ENCODE assay signal across 2 cellular contexts in the genomic region with DNA sequence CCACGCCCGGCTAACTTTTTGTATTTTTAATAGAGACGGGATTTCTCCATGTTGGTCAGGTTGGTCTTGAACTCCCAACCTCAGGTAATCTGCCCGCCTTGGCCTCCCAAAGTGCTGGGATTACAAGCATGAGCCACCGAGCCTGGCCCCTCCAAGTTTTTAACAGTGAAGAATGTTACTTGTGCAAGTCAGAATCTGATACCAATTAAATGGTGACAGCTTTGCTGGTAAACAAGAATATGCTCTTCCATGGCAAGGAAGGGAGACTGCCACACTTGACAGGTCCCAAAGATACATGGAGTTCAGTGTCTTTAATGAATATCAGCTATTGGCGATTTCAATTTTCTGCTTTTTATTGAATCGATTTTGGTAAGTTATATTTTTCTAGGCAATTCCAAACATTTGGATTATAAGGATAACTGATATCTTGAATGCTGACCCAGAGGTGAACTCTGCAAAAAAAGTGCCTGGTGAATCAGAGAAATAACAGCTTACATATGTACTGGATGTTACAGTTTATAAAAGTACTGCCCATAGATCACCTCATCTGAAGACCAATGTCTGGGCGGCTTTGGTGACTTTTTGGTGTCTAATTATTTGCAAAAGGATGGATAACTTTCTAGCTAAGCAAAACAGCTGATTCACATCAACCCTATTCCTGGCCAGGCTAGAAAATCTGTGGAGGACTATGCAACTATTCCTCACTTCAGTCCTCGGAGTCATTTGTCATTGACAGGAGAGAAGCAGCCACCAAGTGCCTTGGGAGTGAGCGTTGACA.
TF ChIP-seq lines count a peak whose summit lies in the region.

No MANE protein-coding gene starts in this region.

TF ChIP-seq in HCT116, 20 proteins besides CTCF, POLR2A, EP300 and RAD21 (continued from another document):
- TF ChIP-seq, protein P1, sequence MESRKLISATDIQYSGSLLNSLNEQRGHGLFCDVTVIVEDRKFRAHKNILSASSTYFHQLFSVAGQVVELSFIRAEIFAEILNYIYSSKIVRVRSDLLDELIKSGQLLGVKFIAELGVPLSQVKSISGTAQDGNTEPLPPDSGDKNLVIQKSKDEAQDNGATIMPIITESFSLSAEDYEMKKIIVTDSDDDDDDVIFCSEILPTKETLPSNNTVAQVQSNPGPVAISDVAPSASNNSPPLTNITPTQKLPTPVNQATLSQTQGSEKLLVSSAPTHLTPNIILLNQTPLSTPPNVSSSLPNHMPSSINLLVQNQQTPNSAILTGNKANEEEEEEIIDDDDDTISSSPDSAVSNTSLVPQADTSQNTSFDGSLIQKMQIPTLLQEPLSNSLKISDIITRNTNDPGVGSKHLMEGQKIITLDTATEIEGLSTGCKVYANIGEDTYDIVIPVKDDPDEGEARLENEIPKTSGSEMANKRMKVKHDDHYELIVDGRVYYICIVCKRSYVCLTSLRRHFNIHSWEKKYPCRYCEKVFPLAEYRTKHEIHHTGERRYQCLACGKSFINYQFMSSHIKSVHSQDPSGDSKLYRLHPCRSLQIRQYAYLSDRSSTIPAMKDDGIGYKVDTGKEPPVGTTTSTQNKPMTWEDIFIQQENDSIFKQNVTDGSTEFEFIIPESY (IDR thresholded peaks at IDR 0.05; ENCODE audit: extremely low read depth, insufficient replicate concordance, low read length) = no peak
- TF ChIP-seq ZNF274 (IDR thresholded peaks at IDR 0.05; ENCODE audit: low read depth, low read length) = no peak
- TF ChIP-seq SP1 (IDR thresholded peaks at IDR 0.05; ENCODE audit: low read depth) = no peak
- TF ChIP-seq POLR2AphosphoS5 (IDR thresholded peaks at IDR 0.05; ENCODE audit: low read depth, low read length) = no peak
- TF ChIP-seq FOSL1 (IDR thresholded peaks at IDR 0.05; ENCODE audit: low read depth) = no peak
- TF ChIP-seq ELF1 (IDR thresholded peaks at IDR 0.05; ENCODE audit: borderline replicate concordance, low read depth) = no peak
- TF ChIP-seq, protein P2, sequence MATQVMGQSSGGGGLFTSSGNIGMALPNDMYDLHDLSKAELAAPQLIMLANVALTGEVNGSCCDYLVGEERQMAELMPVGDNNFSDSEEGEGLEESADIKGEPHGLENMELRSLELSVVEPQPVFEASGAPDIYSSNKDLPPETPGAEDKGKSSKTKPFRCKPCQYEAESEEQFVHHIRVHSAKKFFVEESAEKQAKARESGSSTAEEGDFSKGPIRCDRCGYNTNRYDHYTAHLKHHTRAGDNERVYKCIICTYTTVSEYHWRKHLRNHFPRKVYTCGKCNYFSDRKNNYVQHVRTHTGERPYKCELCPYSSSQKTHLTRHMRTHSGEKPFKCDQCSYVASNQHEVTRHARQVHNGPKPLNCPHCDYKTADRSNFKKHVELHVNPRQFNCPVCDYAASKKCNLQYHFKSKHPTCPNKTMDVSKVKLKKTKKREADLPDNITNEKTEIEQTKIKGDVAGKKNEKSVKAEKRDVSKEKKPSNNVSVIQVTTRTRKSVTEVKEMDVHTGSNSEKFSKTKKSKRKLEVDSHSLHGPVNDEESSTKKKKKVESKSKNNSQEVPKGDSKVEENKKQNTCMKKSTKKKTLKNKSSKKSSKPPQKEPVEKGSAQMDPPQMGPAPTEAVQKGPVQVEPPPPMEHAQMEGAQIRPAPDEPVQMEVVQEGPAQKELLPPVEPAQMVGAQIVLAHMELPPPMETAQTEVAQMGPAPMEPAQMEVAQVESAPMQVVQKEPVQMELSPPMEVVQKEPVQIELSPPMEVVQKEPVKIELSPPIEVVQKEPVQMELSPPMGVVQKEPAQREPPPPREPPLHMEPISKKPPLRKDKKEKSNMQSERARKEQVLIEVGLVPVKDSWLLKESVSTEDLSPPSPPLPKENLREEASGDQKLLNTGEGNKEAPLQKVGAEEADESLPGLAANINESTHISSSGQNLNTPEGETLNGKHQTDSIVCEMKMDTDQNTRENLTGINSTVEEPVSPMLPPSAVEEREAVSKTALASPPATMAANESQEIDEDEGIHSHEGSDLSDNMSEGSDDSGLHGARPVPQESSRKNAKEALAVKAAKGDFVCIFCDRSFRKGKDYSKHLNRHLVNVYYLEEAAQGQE (IDR thresholded peaks at IDR 0.05; ENCODE audit: low read depth) = no peak
- no peak for TF ChIP-seq ZFX (IDR thresholded peaks at IDR 0.05)
- TF ChIP-seq, protein P3, sequence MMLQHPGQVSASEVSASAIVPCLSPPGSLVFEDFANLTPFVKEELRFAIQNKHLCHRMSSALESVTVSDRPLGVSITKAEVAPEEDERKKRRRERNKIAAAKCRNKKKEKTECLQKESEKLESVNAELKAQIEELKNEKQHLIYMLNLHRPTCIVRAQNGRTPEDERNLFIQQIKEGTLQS (IDR thresholded peaks at IDR 0.05) = no peak
- no peak for TF ChIP-seq JUND (IDR thresholded peaks at IDR 0.05)

TF ChIP-seq in WTC11, 78 proteins besides CTCF, POLR2A, EP300 and RAD21 (continued from another document):
- TF ChIP-seq, protein P4, sequence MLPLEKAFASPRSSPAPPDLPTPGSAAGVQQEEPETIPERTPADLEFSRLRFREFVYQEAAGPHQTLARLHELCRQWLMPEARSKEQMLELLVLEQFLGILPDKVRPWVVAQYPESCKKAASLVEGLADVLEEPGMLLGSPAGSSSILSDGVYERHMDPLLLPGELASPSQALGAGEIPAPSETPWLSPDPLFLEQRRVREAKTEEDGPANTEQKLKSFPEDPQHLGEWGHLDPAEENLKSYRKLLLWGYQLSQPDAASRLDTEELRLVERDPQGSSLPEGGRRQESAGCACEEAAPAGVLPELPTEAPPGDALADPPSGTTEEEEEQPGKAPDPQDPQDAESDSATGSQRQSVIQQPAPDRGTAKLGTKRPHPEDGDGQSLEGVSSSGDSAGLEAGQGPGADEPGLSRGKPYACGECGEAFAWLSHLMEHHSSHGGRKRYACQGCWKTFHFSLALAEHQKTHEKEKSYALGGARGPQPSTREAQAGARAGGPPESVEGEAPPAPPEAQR (CRISPR knock-in tag; IDR thresholded peaks at IDR 0.05) = no peak
- TF ChIP-seq TEAD4 (CRISPR knock-in tag; IDR thresholded peaks at IDR 0.05) (no peak), OVOL2 (CRISPR knock-in tag; IDR thresholded peaks at IDR 0.05; ENCODE audit: borderline replicate concordance) (no peak), ZNF396 (CRISPR knock-in tag; IDR thresholded peaks at IDR 0.05; ENCODE audit: borderline replicate concordance) (no peak), NR3C1 (CRISPR knock-in tag; conservative IDR thresholded peaks at IDR 0.05; ENCODE audit: low read depth) (no peak), FOXJ3 (CRISPR knock-in tag; IDR thresholded peaks at IDR 0.05; ENCODE audit: borderline replicate concordance) (no peak)
- TF ChIP-seq, protein P5, sequence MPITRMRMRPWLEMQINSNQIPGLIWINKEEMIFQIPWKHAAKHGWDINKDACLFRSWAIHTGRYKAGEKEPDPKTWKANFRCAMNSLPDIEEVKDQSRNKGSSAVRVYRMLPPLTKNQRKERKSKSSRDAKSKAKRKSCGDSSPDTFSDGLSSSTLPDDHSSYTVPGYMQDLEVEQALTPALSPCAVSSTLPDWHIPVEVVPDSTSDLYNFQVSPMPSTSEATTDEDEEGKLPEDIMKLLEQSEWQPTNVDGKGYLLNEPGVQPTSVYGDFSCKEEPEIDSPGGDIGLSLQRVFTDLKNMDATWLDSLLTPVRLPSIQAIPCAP (CRISPR knock-in tag; IDR thresholded peaks at IDR 0.05) = no peak
- TF ChIP-seq, protein P6, sequence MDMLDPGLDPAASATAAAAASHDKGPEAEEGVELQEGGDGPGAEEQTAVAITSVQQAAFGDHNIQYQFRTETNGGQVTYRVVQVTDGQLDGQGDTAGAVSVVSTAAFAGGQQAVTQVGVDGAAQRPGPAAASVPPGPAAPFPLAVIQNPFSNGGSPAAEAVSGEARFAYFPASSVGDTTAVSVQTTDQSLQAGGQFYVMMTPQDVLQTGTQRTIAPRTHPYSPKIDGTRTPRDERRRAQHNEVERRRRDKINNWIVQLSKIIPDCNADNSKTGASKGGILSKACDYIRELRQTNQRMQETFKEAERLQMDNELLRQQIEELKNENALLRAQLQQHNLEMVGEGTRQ (CRISPR knock-in tag; IDR thresholded peaks at IDR 0.05) = no peak
